12 cellular contexts compared by ENCODE assay signal in genomic region chr3:115385935-115386334, GRCh38.
"Had no signal": no experiment of that assay in that cellular context is flagged by ENCODE, and none has a peak within 500 bp of the region (broad histone marks: within the 10 kb centered on the region; RNA-seq: fewer than 3 reads in every experiment).

No MANE protein-coding gene starts in this region.

- H3K27me3 Mint-ChIP-seq: dendritic cell treated with granulocyte-macrophage colony-stimulating factor and Interleukin-4, amounts not matched to agents 40 ng/mL and 50 ng/mL, for 4 days had no signal

- H3K27ac ChIP-seq: foreskin keratinocyte, hepatocyte had no signal

- H2AFZ ChIP-seq: hepatocyte had no signal

- H3K4me3 ChIP-seq: hepatocyte had no signal

- H3K27ac Mint-ChIP-seq: dendritic cell treated with granulocyte-macrophage colony-stimulating factor and Interleukin-4, amounts not matched to agents 40 ng/mL and 50 ng/mL, for 4 days; naive thymus-derived CD4-positive, alpha-beta T cell; nephron progenitor cell had no signal

- H3K4me1 Mint-ChIP-seq: naive thymus-derived CD4-positive, alpha-beta T cell had no signal

- H3K36me3 Mint-ChIP-seq: naive thymus-derived CD4-positive, alpha-beta T cell had no signal

- ATAC-seq: foreskin keratinocyte; left colon; naive thymus-derived CD4-positive, alpha-beta T cell; sciatic nerve had no signal

- H3K27me3 ChIP-seq: hepatocyte had no signal

- H3K79me2 ChIP-seq: hepatocyte had no signal

- H3K4me1 ChIP-seq: foreskin keratinocyte had no signal

- DNase-seq: erythroblast; foreskin keratinocyte; head of caudate nucleus; left colon; naive thymus-derived CD4-positive, alpha-beta T cell; nephron progenitor cell; posterior cingulate gyrus; stimulated activated naive CD4-positive, alpha-beta T cell; trophoblast cell had no signal

- H3K4me2 ChIP-seq: hepatocyte had no signal

- H3K4me3 Mint-ChIP-seq: dendritic cell treated with granulocyte-macrophage colony-stimulating factor and Interleukin-4, amounts not matched to agents 40 ng/mL and 50 ng/mL, for 4 days; naive thymus-derived CD4-positive, alpha-beta T cell; nephron progenitor cell had no signal

- H3K9me3 Mint-ChIP-seq: dendritic cell treated with granulocyte-macrophage colony-stimulating factor and Interleukin-4, amounts not matched to agents 40 ng/mL and 50 ng/mL, for 4 days; naive thymus-derived CD4-positive, alpha-beta T cell; nephron progenitor cell had no signal
